6 cellular contexts compared by ENCODE assay signal in the genomic region with DNA sequence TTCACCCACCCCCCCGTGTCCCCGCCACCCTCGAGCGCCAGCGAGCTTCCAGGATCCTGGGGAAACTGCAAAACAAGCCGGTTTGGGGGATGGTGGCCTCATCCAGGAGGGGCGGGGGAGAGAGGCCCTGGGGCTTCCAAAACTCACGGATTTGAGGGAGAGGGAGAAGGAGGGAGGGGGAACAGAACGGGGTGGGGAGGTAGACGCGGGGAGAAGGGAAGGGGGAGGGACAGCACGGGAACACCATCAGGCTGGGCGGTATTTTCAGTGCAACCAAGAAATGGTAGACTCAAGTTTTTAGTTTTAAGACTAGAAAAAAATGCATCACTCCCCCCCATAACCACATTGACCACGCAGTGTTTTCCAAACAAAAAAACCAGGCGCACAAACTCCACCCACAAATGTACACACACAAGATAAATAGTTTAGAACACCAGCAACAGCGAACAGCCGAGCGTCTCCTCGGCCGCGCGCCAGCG. TPM values are rescaled to one million over a fixed set of nuclear protein-coding genes. Genes with fewer than 3 reads are reported as not detected.
DNase-seq lines count a peak whose midpoint lies in the region; ATAC-seq and TF ChIP-seq lines count a peak whose summit lies in the region.

No MANE protein-coding gene starts in this region.

- H3K4me1 Mint-ChIP-seq in IgD-negative memory B cell = peaks cover 0 to 6% (median 6%) of the 10 kb centered on the region in 3 donors

- peaks cover 0 to 2% (median 0%) of the 10 kb centered on the region in 3 donors for H3K9me3 Mint-ChIP-seq in IgD-negative memory B cell

- H3K4me1 ChIP-seq in neutrophil (ENCODE audit: control insufficient read depth in 1 of 2, insufficient read depth in 1 of 2, low read depth in 1 of 2, low read length in 1 of 2) = peaks cover 11 to 28% of the 10 kb centered on the region in 2 experiments

- H3K9me3 ChIP-seq in neutrophil = no peaks in the 10 kb centered on the region

- ATAC-seq in HG03520 (IDR thresholded peaks at IDR 0.05; ENCODE audit: unreplicated experiment) (no peak), HG03108 (IDR thresholded peaks at IDR 0.05; ENCODE audit: unreplicated experiment) (no peak)

- peaks cover 20% of the 10 kb centered on the region for H3K27me3 Mint-ChIP-seq in IgD-negative memory B cell

- H3K36me3 ChIP-seq in neutrophil = no peaks in the 10 kb centered on the region

- DNase-seq in cardiac fibroblast (ENCODE audit: low read depth in 2 of 2) = peak; percentile 46 to 66
- no peak for DNase-seq in NCI-H524 treated with DMSO at 0.1 percent for 48 hours (lab: John Stamatoyannopoulos, UW)

- no peak overlapping the region for H3K27ac ChIP-seq in neutrophil

- peak overlapping the region in 3 of 4 donors; percentile 52 to 72 (median 70) for H3K4me3 Mint-ChIP-seq in IgD-negative memory B cell

- TF ChIP-seq CTCF in cardiac fibroblast (IDR thresholded peaks at IDR 0.05; ENCODE audit: low read depth, low read length) (no peak), neutrophil (IDR thresholded peaks at IDR 0.05) (no peak)

- H3K27ac Mint-ChIP-seq in IgD-negative memory B cell = no peak overlapping the region

- peaks cover 98% of the 10 kb centered on the region for H3K27me3 ChIP-seq in neutrophil

- no peaks in the 10 kb centered on the region for H3K36me3 Mint-ChIP-seq in IgD-negative memory B cell

- H3K4me3 ChIP-seq in cardiac fibroblast (replicated peaks in 1 of 2; ENCODE audit: low read depth in 2 of 2, low read length in 2 of 2) = peak overlapping the region; percentile 38
- peak overlapping the region; percentile 27 to 43 for H3K4me3 ChIP-seq in neutrophil (ENCODE audit: low read depth in 1 of 2, low read length in 1 of 2)

RNA-seq across cellular contexts. Expression of a gene that starts 1.4 kb away (rescaled TPM):
- not detected for polyA plus RNA-seq in IgD-negative memory B cell

RNA-seq across cellular contexts. Expression of a gene that starts 23.1 kb away (rescaled TPM):
- polyA plus RNA-seq in IgD-negative memory B cell = 8.9 TPM

RNA-seq across cellular contexts. Expression of a gene that starts 45.5 kb away (rescaled TPM):
- 34.2 TPM for polyA plus RNA-seq in IgD-negative memory B cell

RNA-seq across cellular contexts. Expression of a gene that starts 49.6 kb away (rescaled TPM):
- polyA plus RNA-seq in IgD-negative memory B cell = not detected

RNA-seq across cellular contexts. Expression of a gene that starts 59.6 kb away (rescaled TPM):
- 88.4 TPM for polyA plus RNA-seq in IgD-negative memory B cell
